Comparison of ENCODE assay signal across 1 cellular context in genomic region chr2:25673170-25674002, GRCh38.
TF ChIP-seq lines count a peak whose summit lies in the region.

Gene DTNB (minus strand): TSS chr2:25673577. CDS start chr2:25652660, 20,917 bp downstream.

TF ChIP-seq in GM23338, 12 proteins besides CTCF, POLR2A, EP300 and RAD21 (continued from another document):
- TF ChIP-seq ZNF462 (CRISPR knock-in tag; IDR thresholded peaks at IDR 0.05): no peak
- no peak for TF ChIP-seq STAT1 (IDR thresholded peaks at IDR 0.05; ENCODE audit: unreplicated experiment)
- peak; percentile 41; the same call in 1 of the 2 replicates for TF ChIP-seq CREB1 (CRISPR knock-in tag; IDR thresholded peaks at IDR 0.05; ENCODE audit: low read depth)
- no peak for TF ChIP-seq EZH2 (IDR thresholded peaks at IDR 0.05; ENCODE audit: low read depth, unreplicated experiment)
- no peak for TF ChIP-seq JUNB (IDR thresholded peaks at IDR 0.05; ENCODE audit: unreplicated experiment)
TF ChIP-seq in GM23338: peak in this region for 2.
